In genomic region chr14:54882521-54882920, GRCh38 we compare ENCODE assay signal across 9 cellular contexts. TPM values are rescaled to one million over a fixed set of nuclear protein-coding genes. Genes with fewer than 3 reads are reported as not detected.
DNase-seq lines count a peak whose midpoint lies in the region; ATAC-seq and TF ChIP-seq lines count a peak whose summit lies in the region.
"Had no signal": no experiment of that assay in that cellular context is flagged by ENCODE, and none has a peak within 500 bp of the region (broad histone marks: within the 10 kb centered on the region; RNA-seq: fewer than 3 reads in every experiment).

No MANE protein-coding gene starts in this region.

- no peaks in the 10 kb centered on the region for H3K9me3 ChIP-seq in SU-DHL-6 (ENCODE audit: insufficient read depth, low read length)
- no peaks in the 10 kb centered on the region for H3K9me3 ChIP-seq in fibroblast of lung (ENCODE audit: control insufficient read depth, insufficient read depth, low read depth, low read length)

- ATAC-seq in foreskin keratinocyte, result no peak

- H3K9ac ChIP-seq in KMS-11, result no peak overlapping the region
- no peak overlapping the region for H3K9ac ChIP-seq in SU-DHL-6 (ENCODE audit: low read length)
- no peak overlapping the region for H3K9ac ChIP-seq in fibroblast of lung (ENCODE audit: insufficient read depth, low read length)

- no peaks in the 10 kb centered on the region for H3K4me1 ChIP-seq in KMS-11 (ENCODE audit: low read depth, poor library complexity, severe bottlenecking)
- peaks cover 3% of the 10 kb centered on the region for H3K4me1 ChIP-seq in fibroblast of lung (ENCODE audit: control insufficient read depth, extremely low read depth, insufficient read depth, low read length)
- H3K4me1 ChIP-seq in foreskin keratinocyte, result peaks cover 17% of the 10 kb centered on the region

- no peaks in the 10 kb centered on the region for H3K36me3 ChIP-seq in KMS-11 (ENCODE audit: insufficient read depth)
- no peaks in the 10 kb centered on the region for H3K36me3 ChIP-seq in SU-DHL-6 (ENCODE audit: low read length)
- no peaks in the 10 kb centered on the region for H3K36me3 ChIP-seq in fibroblast of lung (ENCODE audit: control insufficient read depth, insufficient read depth, low read length)

- H3K4me2 ChIP-seq in KMS-11, result peak overlapping the region; percentile 28; the same call in 1 of the 2 replicates
- peak overlapping the region; percentile 94 for H3K4me2 ChIP-seq in SU-DHL-6 (ENCODE audit: low read depth, low read length, poor library complexity, severe bottlenecking)
- no peak overlapping the region for H3K4me2 ChIP-seq in fibroblast of lung (ENCODE audit: extremely low read depth, insufficient read depth, low read length)

- no peak overlapping the region for H3K27ac ChIP-seq in KMS-11
- H3K27ac ChIP-seq in SU-DHL-6 (ENCODE audit: low read depth, low read length), result 0 out of 2 replicates have a peak overlapping the region, but pooled peaks have one; percentile 61
- H3K27ac ChIP-seq in fibroblast of lung (ENCODE audit: insufficient read depth, low read length), result no peak overlapping the region
- peak overlapping the region in 14 of 21 experiments; percentile 37 to 86 (median 76) for H3K27ac ChIP-seq in skin epidermis
- H3K27ac ChIP-seq in foreskin keratinocyte, result no peak overlapping the region
- H3K27ac ChIP-seq: SK-N-MC had no signal

- DNase-seq in fibroblast of lung (ENCODE audit: low read depth in 2 of 2), result no peak
- DNase-seq in ACHN, result no peak
- no peak for DNase-seq in foreskin keratinocyte
- DNase-seq in NCI-H69 (lab: John Stamatoyannopoulos, UW), result no peak

- no peaks in the 10 kb centered on the region for H3K9me2 ChIP-seq in SU-DHL-6 (replicated peaks; ENCODE audit: insufficient read depth, low read length)

- H3K79me2 ChIP-seq in KMS-11 (ENCODE audit: insufficient read depth, low read depth), result no peaks in the 10 kb centered on the region
- H3K79me2 ChIP-seq in SU-DHL-6 (ENCODE audit: insufficient read depth, low read length), result no peaks in the 10 kb centered on the region
- no peaks in the 10 kb centered on the region for H3K79me2 ChIP-seq in fibroblast of lung (ENCODE audit: control insufficient read depth, insufficient read depth, low read length)

- TF ChIP-seq CTCF in KMS-11 (conservative IDR thresholded peaks at IDR 0.05; ENCODE audit: low read depth, low read length), result no peak
- TF ChIP-seq CTCF in SU-DHL-6 (IDR thresholded peaks at IDR 0.05; ENCODE audit: insufficient read depth, low read length, poor library complexity, severe bottlenecking), result no peak
- TF ChIP-seq CTCF in fibroblast of lung (conservative IDR thresholded peaks at IDR 0.05 in 1 of 2, IDR thresholded peaks at IDR 0.05 in 1 of 2; ENCODE audit: low read depth in 1 of 2, low read length in 2 of 2), result no peak
- no peak for TF ChIP-seq CTCF in foreskin keratinocyte (conservative IDR thresholded peaks at IDR 0.05)

- H4K20me1 ChIP-seq in KMS-11 (ENCODE audit: insufficient read depth) (no peaks in the 10 kb centered on the region), SU-DHL-6 (ENCODE audit: low read depth, low read length) (no peaks in the 10 kb centered on the region), fibroblast of lung (ENCODE audit: control insufficient read depth, extremely low read depth, insufficient read depth, low read length) (no peaks in the 10 kb centered on the region)

- no peak overlapping the region for H3K4me3 ChIP-seq in KMS-11 (IDR thresholded peaks at IDR 0.05; ENCODE audit: insufficient read depth, low read depth, low read length)
- no peak overlapping the region for H3K4me3 ChIP-seq in SU-DHL-6 (ENCODE audit: insufficient read depth, low read length, poor library complexity, severe bottlenecking)
- no peak overlapping the region for H3K4me3 ChIP-seq in fibroblast of lung (replicated peaks in 1 of 4; ENCODE audit: control extremely low read depth in 1 of 4, insufficient read depth in 1 of 4, low read depth in 3 of 4, low read length in 4 of 4)
- no peak overlapping the region for H3K4me3 ChIP-seq in skin epidermis
- H3K4me3 ChIP-seq: lung, SK-N-MC had no signal

- no peak overlapping the region for H2AFZ ChIP-seq in KMS-11 (ENCODE audit: low read depth)
- H2AFZ ChIP-seq in SU-DHL-6 (ENCODE audit: low read depth, low read length, severe bottlenecking), result no peak overlapping the region
- peak overlapping the region; percentile 1 for H2AFZ ChIP-seq in fibroblast of lung (ENCODE audit: low read length)

- in situ Hi-C loops in ACHN (cut with HindIII; ENCODE audit: low pct_ligation_motif_present, low pct_unique_long_range_greater_than_20kb, low sequenced_read_pairs), result no loop called here

- H3K27me3 ChIP-seq in KMS-11 (ENCODE audit: insufficient read depth, low read depth) (no peaks in the 10 kb centered on the region), SU-DHL-6 (ENCODE audit: low read length) (no peaks in the 10 kb centered on the region), fibroblast of lung (ENCODE audit: control insufficient read depth, insufficient read depth, low read length) (no peaks in the 10 kb centered on the region), foreskin keratinocyte (no peaks in the 10 kb centered on the region)

- no peaks in the 10 kb centered on the region for H3F3A ChIP-seq in SU-DHL-6 (ENCODE audit: insufficient read depth)

RNA-seq across cellular contexts. Expression of gene GCH1, which starts 20.1 kb away (rescaled TPM):
- total RNA-seq in fibroblast of lung (1.5 and 6.4 TPM in 2 replicates), foreskin keratinocyte (3.8 and 4.4 TPM in 2 replicates)
- polyA plus RNA-seq in fibroblast of lung (1.3 and 3.0 TPM in 2 replicates), foreskin keratinocyte (2.8 and 3.1 TPM in 2 replicates)
- 0.94 and 2.0 TPM in 2 replicates for polyA plus RNA-seq in fibroblast of lung (2012)
- polyA minus RNA-seq in fibroblast of lung (ENCODE audit: low replicate concordance), result 0.16 and 1.0 TPM in 2 replicates

Comparison
In these comparisons a context has a peak if more than half of its experiments do, and no peak if none do; other contexts are left out.
1. H3K27ac ChIP-seq: peak in SU-DHL-6 (single experiment) and skin epidermis (14 of 21); none in KMS-11 (single experiment), fibroblast of lung (single experiment) and foreskin keratinocyte (single experiment).